Comparison of ENCODE assay signal across 14 cellular contexts in the genomic region with DNA sequence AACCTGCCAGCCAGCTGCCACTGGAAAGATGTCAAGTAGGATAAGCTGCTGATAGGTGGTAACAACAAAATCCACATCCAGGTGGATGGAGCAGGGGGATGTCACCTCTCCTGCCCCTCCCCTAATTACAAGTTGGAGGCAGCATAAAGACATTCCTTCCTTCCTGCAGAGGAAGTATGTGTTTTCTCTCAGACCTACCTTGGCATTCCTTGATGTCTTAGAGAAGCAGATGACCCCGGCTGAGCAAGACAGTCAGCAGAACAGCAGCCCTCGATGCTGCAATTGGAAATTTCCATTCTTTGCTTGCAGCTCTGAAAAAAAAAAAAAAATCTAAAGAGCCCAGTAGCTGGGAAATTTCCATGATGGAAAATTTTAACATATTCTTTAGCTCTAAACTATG.
DNase-seq lines count a peak whose midpoint lies in the region; ATAC-seq and TF ChIP-seq lines count a peak whose summit lies in the region.
"Had no signal": no experiment of that assay in that cellular context is flagged by ENCODE, and none has a peak within 500 bp of the region (broad histone marks: within the 10 kb centered on the region; RNA-seq: fewer than 3 reads in every experiment).

No MANE protein-coding gene starts in this region.

- H3K27me3 Mint-ChIP-seq in activated CD4-positive, alpha-beta T cell treated with anti-CD3 and anti-CD28 coated beads for 36 hours = no peaks in the 10 kb centered on the region

- TF ChIP-seq POLR2A in sigmoid colon (IDR thresholded peaks at IDR 0.05) = no peak
- no peak for TF ChIP-seq POLR2A in lower leg skin (IDR thresholded peaks at IDR 0.05)

- DNase-seq in activated CD4-positive, alpha-beta T cell treated with anti-CD3 and anti-CD28 coated beads for 36 hours = no peak
- no peak for DNase-seq in activated CD4-positive, alpha-beta T cell treated with anti-CD3 and anti-CD28 coated beads, Interleukin-2, amount 50 U/mL, for 1 hour
- no peak for DNase-seq in Panc1 (ENCODE audit: low read depth, low spot score)
- peak; percentile 14 for DNase-seq in fibroblast of the aortic adventitia (ENCODE audit: low read depth)
- peak; percentile 74 for DNase-seq in sigmoid colon
- DNase-seq in lower leg skin (ENCODE audit: low spot score in 2 of 2) = no peak
- no peak for DNase-seq in mesenteric fat pad (ENCODE audit: low spot score)
- DNase-seq: NCI-H1105, NCI-H774, ovary, stomach had no signal

- H3K4me1 Mint-ChIP-seq in activated CD4-positive, alpha-beta T cell treated with anti-CD3 and anti-CD28 coated beads for 36 hours = peaks cover 41% of the 10 kb centered on the region

- CTCF ChIA-PET in activated CD4-positive, alpha-beta T cell treated with anti-CD3 and anti-CD28 coated beads for 36 hours (lab: Charles Lee) = interaction anchor here (0.6 to 2.3 kb wide), 4 partner anchors 31 to 293 kb away, joined by 4 to 7 read pairs (median 4); no protein-coding TSS in a partner anchor
- CTCF ChIA-PET in Panc1 (lab: Charles Lee) = interaction anchor here (0.7 kb wide), 1 partner anchor 106 kb away, joined by 5 read pairs; no protein-coding TSS in a partner anchor

- H3K27me3 ChIP-seq in Panc1 (ENCODE audit: control insufficient read depth, insufficient read depth, low read length) (no peaks in the 10 kb centered on the region), sigmoid colon (no peaks in the 10 kb centered on the region)
- H3K27me3 ChIP-seq: esophagus muscularis mucosa, ovary, stomach had no signal

- no peak for ATAC-seq in activated CD4-positive, alpha-beta T cell treated with anti-CD3 and anti-CD28 coated beads for 36 hours
- ATAC-seq in Panc1 (peak; percentile 58; the same call in 1 of the 2 replicates), GM19328 (IDR thresholded peaks at IDR 0.05; ENCODE audit: unreplicated experiment) (no peak)
- ATAC-seq: left lobe of liver had no signal

- H3K9me3 ChIP-seq in Panc1 (ENCODE audit: control insufficient read depth, insufficient read depth, low read depth, low read length) (no peaks in the 10 kb centered on the region), sigmoid colon (no peaks in the 10 kb centered on the region)
- H3K9me3 ChIP-seq: esophagus muscularis mucosa, ovary, stomach had no signal

- no peak overlapping the region for H3K4me3 Mint-ChIP-seq in activated CD4-positive, alpha-beta T cell treated with anti-CD3 and anti-CD28 coated beads for 36 hours

- H3K4me3 ChIP-seq in Panc1 (ENCODE audit: low read depth in 2 of 2, low read length in 2 of 2) = no peak overlapping the region
- no peak overlapping the region for H3K4me3 ChIP-seq in fibroblast of the aortic adventitia (ENCODE audit: low read depth, low read length)
- H3K4me3 ChIP-seq in sigmoid colon = no peak overlapping the region
- no peak overlapping the region for H3K4me3 ChIP-seq in lower leg skin (ENCODE audit: low read depth, poor library complexity, severe bottlenecking)
- H3K4me3 ChIP-seq: esophagus muscularis mucosa, ovary, stomach had no signal

- H3K36me3 ChIP-seq in Panc1 (ENCODE audit: control insufficient read depth, insufficient read depth, low read length) = no peaks in the 10 kb centered on the region
- H3K36me3 ChIP-seq in sigmoid colon = no peaks in the 10 kb centered on the region
- H3K36me3 ChIP-seq: esophagus muscularis mucosa, ovary, stomach had no signal

- H3K4me1 ChIP-seq in Panc1 (ENCODE audit: control insufficient read depth, insufficient read depth, low read length) (peaks cover 3% of the 10 kb centered on the region; the same call in 1 of the 2 replicates), sigmoid colon (peaks cover 0 to 8% (median 0%) of the 10 kb centered on the region in 4 donors)

- in situ Hi-C loops in Panc1 (cut with HindIII; ENCODE audit: low pct_unique_long_range_greater_than_20kb, low sequenced_read_pairs) = no loop called here

- peaks cover 7% of the 10 kb centered on the region for H3K36me3 Mint-ChIP-seq in activated CD4-positive, alpha-beta T cell treated with anti-CD3 and anti-CD28 coated beads for 36 hours (ENCODE audit: low read depth)

- TF ChIP-seq CTCF in Panc1 (IDR thresholded peaks at IDR 0.05) (no peak), fibroblast of the aortic adventitia (IDR thresholded peaks at IDR 0.05; ENCODE audit: insufficient read depth, low read length) (no peak), sigmoid colon (IDR thresholded peaks at IDR 0.05) (no peak), lower leg skin (IDR thresholded peaks at IDR 0.05) (no peak)

- POLR2A ChIA-PET in activated CD4-positive, alpha-beta T cell treated with anti-CD3 and anti-CD28 coated beads for 36 hours (lab: Charles Lee) = interaction anchor here (2.4 kb wide), 1 partner anchor 45 kb away, joined by 7 read pairs; no protein-coding TSS in a partner anchor
- POLR2A ChIA-PET in Panc1 (lab: Charles Lee) = interaction anchor here (0.6 kb wide), 1 partner anchor 323 kb away, joined by 6 read pairs; no protein-coding TSS in a partner anchor

- H3K27ac ChIP-seq in Panc1 (ENCODE audit: low read length) (no peak overlapping the region; the same call in 1 of the 2 replicates), sigmoid colon (peak overlapping the region in 2 of 4 donors; percentile 35 to 54)
- H3K27ac ChIP-seq: ovary, stomach had no signal

- no TSS peak for BruUV-seq in Panc1 (replicated peaks; lab: Mats Ljungman, UMichigan)

- WGBS in sigmoid colon, 2 donors = 21 to 32% methylated on average over 2 of the region's 2 CpGs
- 16 to 22% methylated on average over 2 of the region's 2 CpGs for WGBS in lower leg skin, 2 donors

- intact Hi-C loops in activated CD4-positive, alpha-beta T cell treated with anti-CD3 and anti-CD28 coated beads for 36 hours (cut with DNase I, micrococcal nuclease) = no loop called here
- intact Hi-C loops in Panc1 (cut with micrococcal nuclease; ENCODE audit: unreplicated experiment) (no loop called here), sigmoid colon (cut with DNase I) (no loop called here), lower leg skin (cut with DNase I; ENCODE audit: low total_unique reads) (no loop called here)

- no peak for TF ChIP-seq EP300 in sigmoid colon (IDR thresholded peaks at IDR 0.05)

- peak overlapping the region; percentile 96 for H3K27ac Mint-ChIP-seq in activated CD4-positive, alpha-beta T cell treated with anti-CD3 and anti-CD28 coated beads for 36 hours

- H3K9me3 Mint-ChIP-seq in activated CD4-positive, alpha-beta T cell treated with anti-CD3 and anti-CD28 coated beads for 36 hours (ENCODE audit: low read depth) = peaks cover 5% of the 10 kb centered on the region

Comparison
In these comparisons a context has a peak if more than half of its experiments do, and no peak if none do; other contexts are left out.
1. DNase-seq: peak in fibroblast of the aortic adventitia (single experiment) and sigmoid colon (single experiment); none in activated CD4-positive, alpha-beta T cell treated with anti-CD3 and anti-CD28 coated beads for 36 hours (single experiment), activated CD4-positive, alpha-beta T cell treated with anti-CD3 and anti-CD28 coated beads, Interleukin-2, amount 50 U/mL, for 1 hour (single experiment), Panc1 (single experiment), lower leg skin (0 of 2) and mesenteric fat pad (single experiment).